In the genomic region with DNA sequence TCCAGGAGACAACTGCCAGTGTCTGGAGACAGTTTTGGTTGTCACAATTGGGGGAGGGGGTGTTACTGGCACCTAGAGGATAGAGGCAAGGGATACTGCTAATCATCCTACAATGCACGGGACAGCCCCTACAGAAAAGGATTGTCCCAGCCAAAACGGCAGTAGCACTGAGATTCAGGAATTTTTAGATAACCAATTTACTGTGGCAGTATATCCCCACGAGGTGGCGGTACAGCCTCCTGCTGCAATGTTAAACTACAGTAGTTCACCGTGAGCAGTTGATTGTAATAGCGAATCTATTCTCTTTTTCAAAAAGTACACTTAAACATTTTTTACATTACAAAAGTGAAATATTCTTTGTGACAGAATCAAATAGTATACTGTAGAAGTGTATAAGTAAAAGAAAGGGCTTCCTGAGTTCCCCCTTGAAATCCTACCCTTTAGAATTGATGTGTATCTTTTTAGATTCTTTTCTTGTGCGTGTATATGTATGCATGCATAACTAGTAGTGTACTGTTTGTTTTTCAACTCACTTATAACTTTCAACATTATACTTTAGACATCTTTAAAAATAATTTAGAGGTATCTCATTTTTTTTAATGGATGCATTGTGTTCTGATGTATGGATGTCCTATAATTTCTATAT, we compare ENCODE assay signal across 8 cellular contexts. TPM values are rescaled to one million over a fixed set of nuclear protein-coding genes. Genes with fewer than 3 reads are reported as not detected.
A peak's percentile ranks its signal among the peaks of the same experiment; 100 is the strongest.
DNase-seq lines count a peak whose midpoint lies in the region; ATAC-seq, FAIRE-seq and TF ChIP-seq lines count a peak whose summit lies in the region.
"Not testable (repeated sequence)": the region's sequence is repeated elsewhere in the genome, so short reads cannot be mapped to it uniquely, and the experiment has no call there.

No MANE protein-coding gene starts in this region.

- not testable (repeated sequence) for TF ChIP-seq EP300 in transverse colon (IDR thresholded peaks at IDR 0.05; ENCODE audit: low read depth)

- in situ Hi-C loops in transverse colon (cut with MboI; ENCODE audit: low pct_ligation_motif_present in 1 of 4, low pct_unique_long_range_greater_than_20kb in 1 of 4, low sequenced_read_pairs in 3 of 4) = not testable (repeated sequence)

- peak; percentile 76 for FAIRE-seq in small intestine (lab: Jason Lieb, UNC)

- not testable (repeated sequence) for H3K9me3 ChIP-seq in small intestine (ENCODE audit: control insufficient read depth, low read depth); transverse colon

- not testable (repeated sequence) for H3K27ac Mint-ChIP-seq in activated T-cell treated with anti-CD3 and anti-CD28 coated beads, Interleukin-2, amount 50 U/mL, for 72 hours

- not testable (repeated sequence) for H3K9me3 Mint-ChIP-seq in activated T-cell treated with anti-CD3 and anti-CD28 coated beads, Interleukin-2, amount 50 U/mL, for 72 hours

- H3K4me3 Mint-ChIP-seq in activated T-cell treated with anti-CD3 and anti-CD28 coated beads, Interleukin-2, amount 50 U/mL, for 72 hours = not testable (repeated sequence)

- WGBS in small intestine, 3 donors = 11 to 15% (median 13%) methylated on average over 7 of the region's 7 CpGs
- 10 to 62% methylated on average over 1 to 7 of the region's 7 CpGs for WGBS in transverse colon (ENCODE audit: low coverage in 1 of 2), 2 donors

- H3K4me1 ChIP-seq in small intestine (ENCODE audit: control insufficient read depth in 2 of 2, insufficient read depth in 1 of 2, low read depth in 1 of 2, low read length in 1 of 2); transverse colon: not testable (repeated sequence)

- intact Hi-C loops in left colon (cut with DNase I, micrococcal nuclease); transverse colon (cut with DNase I; ENCODE audit: low total_unique reads): not testable (repeated sequence)

- H3K36me3 Mint-ChIP-seq in activated T-cell treated with anti-CD3 and anti-CD28 coated beads, Interleukin-2, amount 50 U/mL, for 72 hours (ENCODE audit: insufficient read depth in 2 of 2) = not testable (repeated sequence)

- H3K27ac ChIP-seq in small intestine (ENCODE audit: low read depth in 1 of 2, low read length in 1 of 2); transverse colon: not testable (repeated sequence)

- peak; percentile 60 to 62 for ATAC-seq in activated T-cell treated with anti-CD3 and anti-CD28 coated beads, Interleukin-2, amount 50 U/mL, for 72 hours (replicated peaks in 1 of 2)
- ATAC-seq in left colon = peak; percentile 72

- not testable (repeated sequence) for H3K27me3 ChIP-seq in small intestine (ENCODE audit: control insufficient read depth in 2 of 2, insufficient read depth in 2 of 2, low read length in 2 of 2); transverse colon

- not testable (repeated sequence) for TF ChIP-seq POLR2A in transverse colon (IDR thresholded peaks at IDR 0.05)

- DNase-seq in GM04504 (ENCODE audit: low read depth) (peak; percentile 17), NCI-H1105 treated with DMSO at 0.1 percent for 48 hours (lab: John Stamatoyannopoulos, UW) (peak; percentile 46), SKM-1 treated with dmso at 0.1 percent for 144 hours (lab: John Stamatoyannopoulos, UW; ENCODE audit: unreplicated experiment) (peak; percentile 13), left colon (peak; percentile 39 to 81), small intestine (peak; percentile 63), transverse colon (peak; percentile 72)
- DNase-seq in activated T-cell treated with anti-CD3 and anti-CD28 coated beads, Interleukin-2, amount 50 U/mL, for 72 hours = peak; percentile 59 to 63
- DNase-seq in effector CD8-positive, alpha-beta T cell (lab: John Stamatoyannopoulos, UW) = peak; percentile 39

- H3K4me1 Mint-ChIP-seq in activated T-cell treated with anti-CD3 and anti-CD28 coated beads, Interleukin-2, amount 50 U/mL, for 72 hours (ENCODE audit: low read depth) = not testable (repeated sequence)

- not testable (repeated sequence) for H3K27me3 Mint-ChIP-seq in activated T-cell treated with anti-CD3 and anti-CD28 coated beads, Interleukin-2, amount 50 U/mL, for 72 hours (ENCODE audit: low read depth)

- H3K36me3 ChIP-seq in small intestine (ENCODE audit: control insufficient read depth in 2 of 2, insufficient read depth in 2 of 2, low read length in 2 of 2); transverse colon: not testable (repeated sequence)

- TF ChIP-seq CTCF in transverse colon (IDR thresholded peaks at IDR 0.05) = peak; percentile 34 to 65 (median 58)

- H3K4me3 ChIP-seq in small intestine (ENCODE audit: low read depth in 1 of 2, low read length in 2 of 2); transverse colon: not testable (repeated sequence)

RNA-seq across cellular contexts. Expression of a gene that starts 30.4 kb away (rescaled TPM):
- 1 to 10 TPM; 4.0 to 4.3 TPM for total RNA-seq in activated T-cell treated with anti-CD3 and anti-CD28 coated beads, Interleukin-2, amount 50 U/mL, for 72 hours
- total RNA-seq in left colon = 1 to 10 TPM; 1.5 TPM
- polyA plus RNA-seq in small intestine = 1 to 10 TPM in 1 of 3 donors, not detected in 2; 1.1 TPM
- 10 to 100 TPM in 2 of 4 donors, 1 to 10 TPM in 2; 3.1 to 36.7 (median 12.4) TPM for total RNA-seq in transverse colon

RNA-seq across cellular contexts. Expression of a gene that starts 31.4 kb away (rescaled TPM):
- under 1 TPM; 0.07 TPM for total RNA-seq in activated T-cell treated with anti-CD3 and anti-CD28 coated beads, Interleukin-2, amount 50 U/mL, for 72 hours
- total RNA-seq in left colon (under 1 TPM in 1 of 2 donors, not detected in 1; 0.09 TPM), transverse colon (under 1 TPM in 1 of 4 donors, not detected in 3; 0.27 TPM)
- under 1 TPM in 2 of 3 donors, not detected in 1; 0.16 to 0.22 TPM for polyA plus RNA-seq in small intestine

Comparison
In these comparisons a context has a peak if more than half of its experiments do, and no peak if none do; other contexts are left out.
1. DNase-seq: peak in every context shown above with its lines; median percentile 72 in transverse colon; 63 in small intestine; 61 in activated T-cell treated with anti-CD3 and anti-CD28 coated beads, Interleukin-2, amount 50 U/mL, for 72 hours; 60 in left colon; 46 in NCI-H1105 treated with DMSO at 0.1 percent for 48 hours; 39 in effector CD8-positive, alpha-beta T cell; 17 in GM04504; 13 in SKM-1 treated with dmso at 0.1 percent for 144 hours.